8 cellular contexts compared by ENCODE assay signal in the genomic region with DNA sequence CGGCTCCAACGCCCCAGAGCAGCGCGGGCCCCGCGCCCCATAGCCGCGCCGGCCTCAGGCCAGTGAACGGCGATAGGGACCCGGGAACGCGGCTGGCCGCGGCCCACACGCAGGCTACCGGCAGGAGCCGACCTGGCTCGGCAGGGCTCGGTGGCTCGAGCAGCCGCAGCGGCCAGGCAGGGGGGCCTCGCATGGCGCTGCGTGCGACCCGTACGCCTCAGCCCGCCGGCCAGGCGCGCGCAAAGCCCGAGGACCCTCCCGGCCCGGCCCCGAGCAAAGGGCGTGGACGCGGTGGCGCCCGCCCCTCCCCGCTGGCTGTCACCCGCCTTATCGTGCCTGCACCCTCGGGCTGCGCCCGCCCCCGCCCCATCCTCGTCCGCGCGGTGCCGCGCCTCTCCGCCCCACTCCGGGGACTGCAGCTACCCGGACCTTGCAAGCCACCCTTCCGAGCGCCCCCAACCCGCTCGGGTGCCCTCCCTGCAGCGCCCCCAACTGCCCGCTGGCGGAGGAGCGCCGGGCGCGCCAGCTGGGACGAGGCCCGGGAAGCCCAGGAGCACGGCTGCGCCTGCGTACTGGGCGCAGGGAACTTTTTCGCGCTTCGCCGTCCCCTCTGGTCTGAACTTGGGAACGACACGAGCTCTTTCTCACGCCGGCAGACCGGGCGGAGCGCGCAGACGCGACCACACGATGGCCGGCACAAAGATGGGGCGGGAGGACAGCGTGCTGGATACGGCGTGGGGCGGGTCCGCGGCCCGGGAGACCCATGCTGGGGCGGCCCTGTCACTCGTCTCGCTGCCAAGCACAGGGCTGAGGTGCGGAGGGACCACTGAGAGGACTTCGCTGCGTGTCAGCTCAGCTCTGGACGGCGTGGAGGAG. TPM values are rescaled to one million over a fixed set of nuclear protein-coding genes. Genes with fewer than 3 reads are reported as not detected.
DNase-seq lines count a peak whose midpoint lies in the region; ATAC-seq and TF ChIP-seq lines count a peak whose summit lies in the region.

A gene (minus strand): TSS at position 248 of the 876 bp plus-strand sequence. CDS start 55 bp downstream, at position 193.

- ATAC-seq in HG02763 (IDR thresholded peaks at IDR 0.05; ENCODE audit: unreplicated experiment), result peak; percentile 77

- H3K4me3 Mint-ChIP-seq in type B pancreatic cell, result peak within 1 kb of the TSS; percentile 97

- no peaks in the 10 kb centered on the region for H3K36me3 Mint-ChIP-seq in type B pancreatic cell

- H3K4me3 ChIP-seq in GM12875 (ENCODE audit: low read depth, low read length) (peak within 1 kb of the TSS; percentile 76), adipocyte (ENCODE audit: low read length) (peak within 1 kb of the TSS; percentile 94)

- H3K27me3 ChIP-seq in adipocyte (replicated peaks; ENCODE audit: control insufficient read depth, insufficient read depth, low read length), result no peaks in the 10 kb centered on the region

- peaks cover 29% of the 10 kb centered on the region for H3K4me1 ChIP-seq in adipocyte (ENCODE audit: control insufficient read depth, insufficient read depth, low read length)

- intact Hi-C loops in cardiac septum (cut with DNase I), result loop anchor here (1.0 to 2.0 kb wide), 2 partner anchors 38 to 68 kb away; a partner anchor contains a TSS

- H3K9me3 ChIP-seq in adipocyte (ENCODE audit: control insufficient read depth, low read length), result no peaks in the 10 kb centered on the region

- TF ChIP-seq CTCF in GM12875 (IDR thresholded peaks at IDR 0.05; ENCODE audit: borderline replicate concordance, insufficient read depth, low read depth, low read length), result peak; percentile 90
- peak; percentile 82 for TF ChIP-seq CTCF in type B pancreatic cell (conservative IDR thresholded peaks at IDR 0.05)

- DNase-seq in NCI-H1417 (lab: John Stamatoyannopoulos, UW), result peak; percentile 95 to 99 (median 98)
- DNase-seq in T follicular helper cell (ENCODE audit: low read depth), result peak; percentile 68
- peak; percentile 99 for DNase-seq in adipocyte (ENCODE audit: low read depth)
- peak; percentile 98 for DNase-seq in cardiac septum (ENCODE audit: low spot score)
- peak; percentile 96 for DNase-seq in pons (ENCODE audit: low spot score)
- peak; percentile 97 for DNase-seq in type B pancreatic cell (ENCODE audit: extremely low spot score, unreplicated experiment)

- H3K36me3 ChIP-seq in adipocyte (ENCODE audit: control insufficient read depth, insufficient read depth, low read length, severe bottlenecking), result no peaks in the 10 kb centered on the region

- peak within 1 kb of the TSS; percentile 94 for H3K9ac ChIP-seq in adipocyte (ENCODE audit: low read length)

- peak within 1 kb of the TSS; percentile 86 for H3K27ac Mint-ChIP-seq in type B pancreatic cell

- no peaks in the 10 kb centered on the region for H3K9me3 Mint-ChIP-seq in type B pancreatic cell

- peaks cover 28% of the 10 kb centered on the region for H3K4me1 Mint-ChIP-seq in type B pancreatic cell (ENCODE audit: unreplicated experiment)

- H3K27me3 Mint-ChIP-seq in type B pancreatic cell, result no peaks in the 10 kb centered on the region

RNA-seq across cellular contexts. Expression of the gene that starts here (rescaled TPM):
- total RNA-seq in cardiac septum (11.0 TPM), type B pancreatic cell (ENCODE audit: low replicate concordance) (19.4 and 24.1 TPM in 2 replicates)

Comparison
In these comparisons a context has a peak if more than half of its experiments do, and no peak if none do; other contexts are left out.
1. Peak in every context shown above with its lines: DNase-seq, ATAC-seq and H3K4me3 ChIP-seq.